24 cellular contexts compared by ENCODE assay signal in the genomic region with DNA sequence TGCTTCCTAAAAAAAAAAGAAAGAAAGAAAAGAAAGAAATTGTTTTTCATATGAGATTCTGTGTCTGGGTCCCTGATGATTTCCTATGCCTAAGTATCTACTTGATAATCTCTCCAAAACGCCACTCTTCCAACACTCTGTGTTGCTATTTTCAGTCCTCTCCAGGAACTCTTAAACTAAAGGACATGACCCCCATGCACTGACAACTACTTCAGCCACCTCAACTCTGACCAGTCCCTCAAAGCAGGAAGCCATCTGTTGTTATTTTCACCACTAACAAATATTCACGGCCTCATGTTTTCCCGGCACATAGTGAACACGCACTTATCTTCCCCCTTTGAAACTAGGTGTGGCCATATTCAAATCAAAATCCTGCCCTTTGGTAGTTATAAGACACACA.
DNase-seq lines count a peak whose midpoint lies in the region; ATAC-seq, FAIRE-seq and TF ChIP-seq lines count a peak whose summit lies in the region.
"Had no signal": no experiment of that assay in that cellular context is flagged by ENCODE, and none has a peak within 500 bp of the region (broad histone marks: within the 10 kb centered on the region; RNA-seq: fewer than 3 reads in every experiment).

No MANE protein-coding gene starts in this region.

- no peak for FAIRE-seq in GM19239 (lab: Jason Lieb, UNC)
- FAIRE-seq: H54 had no signal

- peak; percentile 40 for DNase-seq in DMS53 (lab: John Stamatoyannopoulos, UW)
- no peak for DNase-seq in DMS53 treated with DMSO at 0.1 percent for 48 hours (lab: John Stamatoyannopoulos, UW; ENCODE audit: unreplicated experiment)
- no peak for DNase-seq in heart right ventricle
- DNase-seq in lower lobe of right lung: no peak
- DNase-seq in GM19239 (ENCODE audit: insufficient read length, low spot score): no peak
- DNase-seq in activated CD4-positive, CD25-positive, alpha-beta regulatory T cell treated with anti-CD3 and anti-CD28 coated beads, Interleukin-2, amount 50 U/mL, for 72 hours: no peak
- DNase-seq: 8988T; Caco-2; CD4-positive, alpha-beta memory T cell; DMS153; GF-D8; MV-4-11; NCI-H1105 treated with DMSO at 0.1 percent for 48 hours; NCI-H1694; NCI-H2081; NCI-H2171; NCI-H345; PC-9; RPMI8226; SIG-M5 had no signal

- intact Hi-C loops in heart right ventricle (cut with DNase I): no loop called here
- intact Hi-C loops in lower lobe of right lung (cut with DNase I): no loop called here

- H3K36me3 ChIP-seq in heart right ventricle: no peaks in the 10 kb centered on the region
- H3K36me3 ChIP-seq in lower lobe of right lung: no peaks in the 10 kb centered on the region
- H3K36me3 ChIP-seq: BLaER1 treated with 17β-estradiol and CSF1 and Interleukin-3, amounts not matched to agents 10 nM and 100 nM had no signal

- H3K4me1 ChIP-seq in heart right ventricle (peaks cover 0 to 4% (median 0%) of the 10 kb centered on the region in 9 donors), lower lobe of right lung (no peaks in the 10 kb centered on the region)
- H3K4me1 ChIP-seq: BLaER1 treated with 17β-estradiol and CSF1 and Interleukin-3, amounts not matched to agents 10 nM and 100 nM; Caco-2 had no signal

- H3K27ac ChIP-seq in heart right ventricle (peak overlapping the region in 3 of 10 donors; percentile 4 to 52 (median 33)), lower lobe of right lung (no peak overlapping the region)
- H3K27ac ChIP-seq: BLaER1 treated with 17β-estradiol and CSF1 and Interleukin-3, amounts not matched to agents 10 nM and 100 nM; PC-9 had no signal

- WGBS in heart right ventricle, 2 donors: 19 to 21% methylated on average over 4 of the region's 4 CpGs

- H3K27me3 ChIP-seq in heart right ventricle (no peaks in the 10 kb centered on the region), lower lobe of right lung (ENCODE audit: low read depth) (no peaks in the 10 kb centered on the region)
- H3K27me3 ChIP-seq: BLaER1 treated with 17β-estradiol and CSF1 and Interleukin-3, amounts not matched to agents 10 nM and 100 nM had no signal

- H3K4me3 ChIP-seq in heart right ventricle: no peak overlapping the region
- no peak overlapping the region for H3K4me3 ChIP-seq in lower lobe of right lung
- H3K4me3 ChIP-seq: BLaER1 treated with 17β-estradiol and CSF1 and Interleukin-3, amounts not matched to agents 10 nM and 100 nM; PC-9 had no signal

- H3K9me3 ChIP-seq in heart right ventricle (peaks cover 0 to 9% (median 0%) of the 10 kb centered on the region in 11 donors), lower lobe of right lung (no peaks in the 10 kb centered on the region)
- H3K9me3 ChIP-seq: BLaER1 treated with 17β-estradiol and CSF1 and Interleukin-3, amounts not matched to agents 10 nM and 100 nM; Caco-2 had no signal

- ATAC-seq in heart right ventricle (peak in 5 of 8 donors; percentile 42 to 95 (median 70)), lower lobe of right lung (peak; percentile 59 to 66), GM19463 (IDR thresholded peaks at IDR 0.05; ENCODE audit: unreplicated experiment) (no peak)
- ATAC-seq: SK-N-SH treated with all-trans-retinoic acid at 6 μM for 48 hours had no signal

- TF ChIP-seq CTCF in heart right ventricle (IDR thresholded peaks at IDR 0.05) (no peak), lower lobe of right lung (IDR thresholded peaks at IDR 0.05) (no peak)
